8 cellular contexts compared by ENCODE assay signal in genomic region chr6:116254297-116254724, GRCh38. TPM values are rescaled to one million over a fixed set of nuclear protein-coding genes. Genes with fewer than 3 reads are reported as not detected.
DNase-seq lines count a peak whose midpoint lies in the region; ATAC-seq, FAIRE-seq and TF ChIP-seq lines count a peak whose summit lies in the region.

No MANE protein-coding gene starts in this region.

- ATAC-seq in GM19452 (IDR thresholded peaks at IDR 0.05; ENCODE audit: unreplicated experiment) (peak; percentile 36), HG03378 (IDR thresholded peaks at IDR 0.05; ENCODE audit: unreplicated experiment) (peak; percentile 32), pancreas (peak in 2 of 4 donors; percentile 2 to 5), HG03520 (IDR thresholded peaks at IDR 0.05; ENCODE audit: unreplicated experiment) (no peak)

- DNase-seq in colonic mucosa = no peak
- no peak for DNase-seq in pancreas
- no peak for DNase-seq in kidney glomerular epithelial cell (lab: John Stamatoyannopoulos, UW)
- DNase-seq in NCI-H187 (lab: John Stamatoyannopoulos, UW) = no peak
- no peak for DNase-seq in HT-29 (ENCODE audit: low spot score)

- 0% methylated on average over 1 of the region's 1 CpG for WGBS in pancreas, 2 donors

- no peak for FAIRE-seq in pancreas (lab: Jason Lieb, UNC)

- H3K9me3 ChIP-seq in colonic mucosa (no peaks in the 10 kb centered on the region), pancreas (no peaks in the 10 kb centered on the region)

- H3K27ac ChIP-seq in colonic mucosa = peak overlapping the region; percentile 63
- H3K27ac ChIP-seq in pancreas = peak overlapping the region; percentile 70 to 91 (median 78)

- H3K4me1 ChIP-seq in colonic mucosa = peaks cover 3% of the 10 kb centered on the region
- peaks cover 8 to 41% (median 29%) of the 10 kb centered on the region in 3 donors for H3K4me1 ChIP-seq in pancreas

- H3K36me3 ChIP-seq in colonic mucosa = no peaks in the 10 kb centered on the region
- H3K36me3 ChIP-seq in pancreas = no peaks in the 10 kb centered on the region

- TF ChIP-seq CTCF in colonic mucosa (IDR thresholded peaks at IDR 0.05) (no peak), pancreas (IDR thresholded peaks at IDR 0.05) (no peak)

- H3K9ac ChIP-seq in colonic mucosa (ENCODE audit: low read depth in 2 of 2, low read length in 2 of 2) = peak overlapping the region; percentile 44 to 90

- intact Hi-C loops in colonic mucosa (cut with DNase I) (no loop called here), pancreas (cut with DNase I) (no loop called here)

- H3K4me3 ChIP-seq in colonic mucosa = peak overlapping the region; percentile 81
- peak overlapping the region; percentile 78 to 98 (median 93) for H3K4me3 ChIP-seq in pancreas

- H3K27me3 ChIP-seq in colonic mucosa (no peaks in the 10 kb centered on the region), pancreas (no peaks in the 10 kb centered on the region)

RNA-seq across cellular contexts. Expression of gene TSPYL4, which starts 0.4 kb away (rescaled TPM):
- total RNA-seq in colonic mucosa (1 to 10 TPM; 7.0 to 8.3 TPM), pancreas (10 to 100 TPM in 1 of 6 donors, 1 to 10 TPM in 5; 5.7 to 10.5 (median 7.1) TPM)
- polyA plus RNA-seq in pancreas = 10 to 100 TPM in 1 of 2 donors, 1 to 10 TPM in 1; 4.9 to 19.4 TPM
- 9.2 and 10.3 TPM in 2 replicates for total RNA-seq in HT-29 (2014; rRNA removed; shearing (Covaris generic))

RNA-seq across cellular contexts. Expression of gene TSPYL1, which starts 25.4 kb away (rescaled TPM):
- total RNA-seq in colonic mucosa (10 to 100 TPM; 82.9 to 94.3 TPM), pancreas (10 to 100 TPM; 29.4 to 50.3 (median 44.0) TPM)
- 10 to 100 TPM; 11.9 to 23.6 TPM for polyA plus RNA-seq in pancreas
- total RNA-seq in HT-29 (2014; rRNA removed; shearing (Covaris generic)) = 62.6 and 63.2 TPM in 2 replicates
